In genomic region chr1:76293831-76294230, GRCh38 we compare ENCODE assay signal across 25 cellular contexts.
DNase-seq lines count a peak whose midpoint lies in the region; ATAC-seq, FAIRE-seq and TF ChIP-seq lines count a peak whose summit lies in the region.
"Had no signal": no experiment of that assay in that cellular context is flagged by ENCODE, and none has a peak within 500 bp of the region (broad histone marks: within the 10 kb centered on the region; RNA-seq: fewer than 3 reads in every experiment).

No MANE protein-coding gene starts in this region.

- no peaks in the 10 kb centered on the region for H3K9me2 ChIP-seq in Karpas-422 (replicated peaks; ENCODE audit: insufficient read depth, low read length)

- H3K27me3 ChIP-seq in Karpas-422 (ENCODE audit: low read length) = no peaks in the 10 kb centered on the region
- no peaks in the 10 kb centered on the region for H3K27me3 ChIP-seq in spleen (replicated peaks in 1 of 7)
- H3K27me3 ChIP-seq: heart right ventricle, right lobe of liver, stomach had no signal

- H3K4me3 Mint-ChIP-seq in activated naive CD4-positive, alpha-beta T cell treated with anti-CD3 and anti-CD28 coated beads, Interleukin-2, amount 50 U/mL, for 24 hours = peak overlapping the region; percentile 11
- H3K4me3 Mint-ChIP-seq in activated T-helper 1 cell treated with anti-CD3 and anti-CD28 coated beads, Interleukin-12 subunit alpha, Interleukin-12 subunit beta, Interleukin-2, Interleukin-4 antibody, amounts not matched to agents 30 ng/mL and 10 ng/mL and 1 ng/mL, durations not matched to agents 14 hours and 24 hours and 36 hours = no peak overlapping the region
- H3K4me3 Mint-ChIP-seq: HFFc6 had no signal

- intact Hi-C loops in activated T-helper 1 cell treated with anti-CD3 and anti-CD28 coated beads, Interleukin-12 subunit alpha, Interleukin-12 subunit beta, Interleukin-2, Interleukin-4 antibody, amounts not matched to agents 30 ng/mL and 10 ng/mL and 1 ng/mL, durations not matched to agents 14 hours and 24 hours and 36 hours (cut with micrococcal nuclease) = loop anchor here (1.0 to 10.0 kb wide), 4 partner anchors 24 to 201 kb away; no protein-coding TSS in a partner anchor
- intact Hi-C loops in spleen (cut with DNase I; ENCODE audit: low total_unique reads) = no loop called here

- H3K9me3 ChIP-seq in Karpas-422 (ENCODE audit: low read length) (no peaks in the 10 kb centered on the region), spleen (no peaks in the 10 kb centered on the region)
- H3K9me3 ChIP-seq: Caco-2, heart right ventricle, right lobe of liver, stomach had no signal

- H3K27ac Mint-ChIP-seq in activated naive CD4-positive, alpha-beta T cell treated with anti-CD3 and anti-CD28 coated beads, Interleukin-2, amount 50 U/mL, for 24 hours = peak overlapping the region; percentile 75
- peak overlapping the region; percentile 59 for H3K27ac Mint-ChIP-seq in activated T-helper 1 cell treated with anti-CD3 and anti-CD28 coated beads, Interleukin-12 subunit alpha, Interleukin-12 subunit beta, Interleukin-2, Interleukin-4 antibody, amounts not matched to agents 30 ng/mL and 10 ng/mL and 1 ng/mL, durations not matched to agents 14 hours and 24 hours and 36 hours
- H3K27ac Mint-ChIP-seq: HFFc6 had no signal

- no peak overlapping the region for H2AFZ ChIP-seq in Karpas-422 (ENCODE audit: low read length)
- H2AFZ ChIP-seq: GM23248, PC-9 had no signal

- no peak for TF ChIP-seq CTCF in spleen (IDR thresholded peaks at IDR 0.05 in 8 of 11, conservative IDR thresholded peaks at IDR 0.05 in 3 of 11)

- peak overlapping the region; percentile 65 for H3K9ac ChIP-seq in Karpas-422 (ENCODE audit: low read length)
- H3K9ac ChIP-seq: GM23248 had no signal

- H3K4me3 ChIP-seq in Karpas-422 (ENCODE audit: low read length) (peak overlapping the region; percentile 40), spleen (no peak overlapping the region)
- H3K4me3 ChIP-seq: GM23248, heart right ventricle, PC-9, right lobe of liver, stomach had no signal

- H3K27ac ChIP-seq in Karpas-422 (ENCODE audit: low read length) = peak overlapping the region; percentile 95
- peak overlapping the region in 7 of 8 donors; percentile 30 to 63 (median 46) for H3K27ac ChIP-seq in spleen
- H3K27ac ChIP-seq: GM23248, PC-9, right lobe of liver, stomach had no signal

- peak overlapping the region; percentile 70 for H3K4me2 ChIP-seq in Karpas-422 (ENCODE audit: low read depth, low read length, poor library complexity, severe bottlenecking)
- H3K4me2 ChIP-seq: PC-9 had no signal

- WGBS in spleen, 5 donors = 51 to 74% (median 68%) methylated on average over 4 of the region's 4 CpGs

- H3K36me3 ChIP-seq in Karpas-422 (ENCODE audit: insufficient read depth, low read length) (no peaks in the 10 kb centered on the region), spleen (no peaks in the 10 kb centered on the region)
- H3K36me3 ChIP-seq: heart right ventricle, right lobe of liver, stomach had no signal

- no peak for FAIRE-seq in RCC 7860 (lab: Jason Lieb, UNC)
- FAIRE-seq: GM12891 had no signal

- no peaks in the 10 kb centered on the region for H4K20me1 ChIP-seq in Karpas-422 (ENCODE audit: insufficient read depth, low read depth, low read length)

- peaks cover 60% of the 10 kb centered on the region for H3K4me1 Mint-ChIP-seq in activated naive CD4-positive, alpha-beta T cell treated with anti-CD3 and anti-CD28 coated beads, Interleukin-2, amount 50 U/mL, for 24 hours
- H3K4me1 Mint-ChIP-seq in activated T-helper 1 cell treated with anti-CD3 and anti-CD28 coated beads, Interleukin-12 subunit alpha, Interleukin-12 subunit beta, Interleukin-2, Interleukin-4 antibody, amounts not matched to agents 30 ng/mL and 10 ng/mL and 1 ng/mL, durations not matched to agents 14 hours and 24 hours and 36 hours (ENCODE audit: low read depth) = peaks cover 60% of the 10 kb centered on the region

- TF ChIP-seq POLR2A in spleen (IDR thresholded peaks at IDR 0.05) = no peak

- H3K27me3 Mint-ChIP-seq in activated naive CD4-positive, alpha-beta T cell treated with anti-CD3 and anti-CD28 coated beads, Interleukin-2, amount 50 U/mL, for 24 hours = no peaks in the 10 kb centered on the region
- no peaks in the 10 kb centered on the region for H3K27me3 Mint-ChIP-seq in activated T-helper 1 cell treated with anti-CD3 and anti-CD28 coated beads, Interleukin-12 subunit alpha, Interleukin-12 subunit beta, Interleukin-2, Interleukin-4 antibody, amounts not matched to agents 30 ng/mL and 10 ng/mL and 1 ng/mL, durations not matched to agents 14 hours and 24 hours and 36 hours (ENCODE audit: insufficient read depth)
- H3K27me3 Mint-ChIP-seq: naive thymus-derived CD8-positive, alpha-beta T cell had no signal

- no peak for DNase-seq in activated naive CD4-positive, alpha-beta T cell treated with Interleukin-2 at 50 U/mL for 16 hours
- DNase-seq in Karpas-422 = peak; percentile 54
- DNase-seq in activated T-helper 1 cell treated with anti-CD3 and anti-CD28 coated beads, Interleukin-12 subunit alpha, Interleukin-12 subunit beta, Interleukin-2, Interleukin-4 antibody, amounts not matched to agents 30 ng/mL and 10 ng/mL and 1 ng/mL, durations not matched to agents 14 hours and 24 hours and 36 hours (ENCODE audit: low spot score) = no peak
- no peak for DNase-seq in spleen
- no peak for DNase-seq in SW 1271 (lab: John Stamatoyannopoulos, UW)
- no peak for DNase-seq in RCC 7860 (ENCODE audit: low spot score)
- DNase-seq: anterior cingulate cortex, Caco-2, GM23248, heart right ventricle, HFFc6, KBM-7, MV-4-11, NCI-H1694 treated with DMSO at 0.1 percent for 48 hours, NCI-H345, PC-9, posterior cingulate gyrus, right lobe of liver, SIG-M5, stomach, trophoblast cell had no signal

- ATAC-seq in GM18867 (IDR thresholded peaks at IDR 0.05; ENCODE audit: unreplicated experiment) = no peak
- ATAC-seq: heart right ventricle, right lobe of liver had no signal

- no peaks in the 10 kb centered on the region for H3K36me3 Mint-ChIP-seq in activated naive CD4-positive, alpha-beta T cell treated with anti-CD3 and anti-CD28 coated beads, Interleukin-2, amount 50 U/mL, for 24 hours
- H3K36me3 Mint-ChIP-seq in activated T-helper 1 cell treated with anti-CD3 and anti-CD28 coated beads, Interleukin-12 subunit alpha, Interleukin-12 subunit beta, Interleukin-2, Interleukin-4 antibody, amounts not matched to agents 30 ng/mL and 10 ng/mL and 1 ng/mL, durations not matched to agents 14 hours and 24 hours and 36 hours (ENCODE audit: low read depth) = no peaks in the 10 kb centered on the region
- H3K36me3 Mint-ChIP-seq: naive thymus-derived CD8-positive, alpha-beta T cell had no signal

- H3K79me2 ChIP-seq in Karpas-422 (ENCODE audit: low read length) = no peaks in the 10 kb centered on the region

- H3K4me1 ChIP-seq in Karpas-422 (ENCODE audit: low read length) = peaks cover 100% of the 10 kb centered on the region
- peaks cover 0 to 61% (median 25%) of the 10 kb centered on the region in 6 donors for H3K4me1 ChIP-seq in spleen
- H3K4me1 ChIP-seq: Caco-2, heart right ventricle, right lobe of liver, stomach had no signal

- H3K9me3 Mint-ChIP-seq in activated naive CD4-positive, alpha-beta T cell treated with anti-CD3 and anti-CD28 coated beads, Interleukin-2, amount 50 U/mL, for 24 hours = no peaks in the 10 kb centered on the region
- no peaks in the 10 kb centered on the region for H3K9me3 Mint-ChIP-seq in activated T-helper 1 cell treated with anti-CD3 and anti-CD28 coated beads, Interleukin-12 subunit alpha, Interleukin-12 subunit beta, Interleukin-2, Interleukin-4 antibody, amounts not matched to agents 30 ng/mL and 10 ng/mL and 1 ng/mL, durations not matched to agents 14 hours and 24 hours and 36 hours
- H3K9me3 Mint-ChIP-seq: HFFc6; naive thymus-derived CD8-positive, alpha-beta T cell had no signal
